ENCODE assay signal across 27 cellular contexts in the genomic region with DNA sequence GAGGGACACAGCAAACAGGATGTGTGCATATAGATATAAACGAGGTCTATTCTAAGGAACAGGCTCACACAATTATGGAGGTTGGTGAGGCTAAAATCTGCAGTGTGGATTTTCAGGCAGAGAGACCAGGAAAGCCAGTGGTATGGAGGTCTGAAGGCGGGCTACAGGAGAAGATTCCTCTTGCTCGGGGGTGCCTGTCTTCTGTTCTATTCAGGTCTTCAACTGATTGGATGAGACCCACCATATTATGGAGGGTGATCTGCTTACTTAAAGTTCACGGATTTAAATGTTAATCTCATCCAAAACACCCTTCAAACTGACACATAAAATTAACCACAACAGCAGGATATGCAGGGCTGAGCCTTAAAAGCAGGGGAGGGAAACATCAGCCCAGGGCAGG.
DNase-seq lines count a peak whose midpoint lies in the region; ATAC-seq, FAIRE-seq and TF ChIP-seq lines count a peak whose summit lies in the region.
"Had no signal": no experiment of that assay in that cellular context is flagged by ENCODE, and none has a peak within 500 bp of the region (broad histone marks: within the 10 kb centered on the region; RNA-seq: fewer than 3 reads in every experiment).

No MANE protein-coding gene starts in this region.

- DNase-seq in H1 (ENCODE audit: low read depth in 1 of 2, low spot score in 2 of 2) (no peak), neuronal stem cell (ENCODE audit: low spot score) (no peak), ureter (ENCODE audit: low spot score) (peak; percentile 20), MCF 10A (ENCODE audit: unreplicated experiment) (no peak), PC-3 (no peak)
- DNase-seq: 8988T; ACHN; AML-193; CD4-positive, alpha-beta T cell; DMS 273 treated with DMSO at 0.1 percent for 48 hours; DMS79; EL; GDM1; GM23248; HFFc6 had no signal

- no peaks in the 10 kb centered on the region for H3K36me3 Mint-ChIP-seq in MCF 10A (ENCODE audit: insufficient read depth, unreplicated experiment)
- H3K36me3 Mint-ChIP-seq: CD14-positive monocyte had no signal

- H4K8ac ChIP-seq in H1 (ENCODE audit: extremely low read depth, insufficient read depth, low read length) (no peak overlapping the region), neuronal stem cell (ENCODE audit: low read depth, low read length) (no peak overlapping the region)

- TF ChIP-seq RAD21 in H1 (IDR thresholded peaks at IDR 0.05 in 1 of 2, conservative IDR thresholded peaks at IDR 0.05 in 1 of 2; ENCODE audit: low read depth in 2 of 2, low read length in 2 of 2), result no peak

- BruUV-seq in MCF 10A (replicated peaks; lab: Mats Ljungman, UMichigan), result no TSS peak
- BruUV-seq in PC-3 (replicated peaks; lab: Mats Ljungman, UMichigan), result no TSS peak

- no peak overlapping the region for H4K91ac ChIP-seq in H1 (replicated peaks; ENCODE audit: insufficient read length, low read length)
- H4K91ac ChIP-seq in neuronal stem cell (ENCODE audit: low read depth, low read length, poor library complexity), result no peak overlapping the region

- H3K4me2 ChIP-seq in H1 (ENCODE audit: insufficient read depth in 1 of 2, low read depth in 2 of 2, low read length in 2 of 2) (no peak overlapping the region), neuronal stem cell (ENCODE audit: insufficient read depth, low read length, poor library complexity, severe bottlenecking) (no peak overlapping the region), PC-3 (ENCODE audit: low read length) (no peak overlapping the region)
- H3K4me2 ChIP-seq: A549; BLaER1 treated with 17β-estradiol and CSF1 and Interleukin-3, amounts not matched to agents 10 nM and 100 nM had no signal

- no peak overlapping the region for H3K4ac ChIP-seq in H1 (replicated peaks; ENCODE audit: insufficient read length, low read depth, low read length)
- H3K4ac ChIP-seq in neuronal stem cell (ENCODE audit: low read length), result no peak overlapping the region

- POLR2A ChIA-PET in HEK293 (lab: Yijun Ruan, JAX) (no interaction called here), H1 (lab: Charles Lee; ENCODE audit: partially characterized antibody) (interaction anchor here (0.6 kb wide), 1 partner anchor 910 kb away, joined by 3 read pairs; no protein-coding TSS in a partner anchor), MCF 10A (lab: Yijun Ruan, JAX) (no interaction called here), PC-3 (lab: Charles Lee; ENCODE audit: unreplicated experiment) (no interaction called here)

- intact Hi-C loops in MCF 10A (cut with micrococcal nuclease), result no loop called here
- intact Hi-C loops in PC-3 (cut with micrococcal nuclease), result no loop called here

- H2AFZ ChIP-seq in H1 (ENCODE audit: low read length), result no peak overlapping the region
- H2AFZ ChIP-seq in neuronal stem cell (ENCODE audit: low read length), result no peak overlapping the region
- H2AFZ ChIP-seq in PC-3 (ENCODE audit: low read length), result no peak overlapping the region
- H2AFZ ChIP-seq: GM23248 had no signal

- no peaks in the 10 kb centered on the region for H3F3A ChIP-seq in PC-3 (ENCODE audit: low read length, unreplicated experiment)

- no peak overlapping the region for H4K5ac ChIP-seq in H1 (ENCODE audit: insufficient read length, low read depth, low read length)

- H3K27me3 ChIP-seq in H1 (replicated peaks in 1 of 4; ENCODE audit: control insufficient read depth in 3 of 4, extremely low read depth in 1 of 4, insufficient read depth in 3 of 4, low read length in 3 of 4), result peaks cover 0 to 5% (median 0%) of the 10 kb centered on the region in 4 experiments; a peak in 2 of 7 replicates
- H3K27me3 ChIP-seq in neuronal stem cell (ENCODE audit: control insufficient read depth in 3 of 3, insufficient read depth in 3 of 3, low read depth in 1 of 3, low read length in 3 of 3), result peaks cover 0 to 48% (median 3%) of the 10 kb centered on the region in 3 experiments
- H3K27me3 ChIP-seq in PC-3 (ENCODE audit: low read length), result peaks cover 80% of the 10 kb centered on the region
- H3K27me3 ChIP-seq: BE2C had no signal

- peaks cover 95% of the 10 kb centered on the region for H3K27me3 Mint-ChIP-seq in MCF 10A (ENCODE audit: insufficient read depth, unreplicated experiment)

- H4K20me1 ChIP-seq in H1 (replicated peaks in 1 of 2; ENCODE audit: control insufficient read depth in 1 of 2, insufficient read depth in 2 of 2, low read length in 2 of 2) (no peaks in the 10 kb centered on the region), PC-3 (ENCODE audit: low read length) (no peaks in the 10 kb centered on the region)

- TF ChIP-seq CTCF in HEK293 (tag by site-specific recombination; IDR thresholded peaks at IDR 0.05) (no peak), H1 (IDR thresholded peaks at IDR 0.05; ENCODE audit: control extremely low read depth in 1 of 3, insufficient read depth in 1 of 3, low read depth in 1 of 3, low read length in 3 of 3) (no peak), MCF 10A (IDR thresholded peaks at IDR 0.05; ENCODE audit: unreplicated experiment) (no peak), PC-3 (conservative IDR thresholded peaks at IDR 0.05; ENCODE audit: low read depth, low read length) (no peak)

- H3K9me3 ChIP-seq in HEK293 (ENCODE audit: control insufficient read depth, insufficient read depth, low read depth, low read length) (no peaks in the 10 kb centered on the region), H1 (ENCODE audit: insufficient read depth in 2 of 2, low read depth in 1 of 2, low read length in 1 of 2) (no peaks in the 10 kb centered on the region), neuronal stem cell (replicated peaks in 1 of 2; ENCODE audit: control insufficient read depth in 2 of 2, insufficient read depth in 1 of 2, low read depth in 1 of 2, low read length in 2 of 2) (no peaks in the 10 kb centered on the region), PC-3 (ENCODE audit: low read length) (no peaks in the 10 kb centered on the region)
- H3K9me3 ChIP-seq: A549; BE2C; BLaER1 treated with 17β-estradiol and CSF1 and Interleukin-3, amounts not matched to agents 10 nM and 100 nM had no signal

- H2BK20ac ChIP-seq in H1 (ENCODE audit: low read length), result no peak overlapping the region

- H3K56ac ChIP-seq in H1 (replicated peaks; ENCODE audit: insufficient read length, low read depth, low read length), result no peak overlapping the region

- H3K18ac ChIP-seq in H1 (ENCODE audit: extremely low read depth, low read length), result no peak overlapping the region
- no peak overlapping the region for H3K18ac ChIP-seq in neuronal stem cell (ENCODE audit: low read length)

- CTCF ChIA-PET in HEK293 (lab: Yijun Ruan, JAX), result no interaction called here
- CTCF ChIA-PET in H1 (lab: Charles Lee; ENCODE audit: partially characterized antibody), result no interaction called here
- CTCF ChIA-PET in MCF 10A (lab: Yijun Ruan, JAX), result no interaction called here
- CTCF ChIA-PET in PC-3 (lab: Charles Lee), result no interaction called here

- H2BK5ac ChIP-seq in H1 (ENCODE audit: low read depth, low read length) (no peak overlapping the region), neuronal stem cell (ENCODE audit: low read length) (no peak overlapping the region)

- TF ChIP-seq EP300 in H1 (IDR thresholded peaks at IDR 0.05; ENCODE audit: borderline replicate concordance in 1 of 2, low read depth in 2 of 2, low read length in 2 of 2), result no peak

- H3K4me3 ChIP-seq in HEK293 (ENCODE audit: low read depth, low read length) (no peak overlapping the region), H1 (ENCODE audit: extremely low read depth in 1 of 4, insufficient read depth in 2 of 4, low read depth in 3 of 4, low read length in 4 of 4) (no peak overlapping the region), neuronal stem cell (ENCODE audit: low read length in 2 of 2) (no peak overlapping the region), PC-3 (ENCODE audit: low read length) (no peak overlapping the region)
- H3K4me3 ChIP-seq: A549; BLaER1 treated with 17β-estradiol and CSF1 and Interleukin-3, amounts not matched to agents 10 nM and 100 nM; GM12878; GM23248 had no signal

- no peak overlapping the region for H3K23ac ChIP-seq in H1 (ENCODE audit: insufficient read length)
- H3K23ac ChIP-seq in neuronal stem cell (ENCODE audit: low read depth, low read length, poor library complexity), result no peak overlapping the region

- H3K79me2 ChIP-seq in H1 (ENCODE audit: control insufficient read depth in 1 of 2, insufficient read depth in 2 of 2, low read length in 2 of 2) (no peaks in the 10 kb centered on the region), PC-3 (ENCODE audit: low read length) (no peaks in the 10 kb centered on the region)

- no peak overlapping the region for H2BK120ac ChIP-seq in H1 (replicated peaks; ENCODE audit: low read depth, low read length)
- H2BK120ac ChIP-seq in neuronal stem cell (ENCODE audit: low read depth, low read length), result no peak overlapping the region

- H3K9ac ChIP-seq in H1 (replicated peaks in 1 of 4; ENCODE audit: extremely low read depth in 1 of 4, low read depth in 3 of 4, low read length in 3 of 4) (no peak overlapping the region), neuronal stem cell (ENCODE audit: low read depth, low read length, poor library complexity) (no peak overlapping the region), PC-3 (ENCODE audit: low read length) (no peak overlapping the region)
- H3K9ac ChIP-seq: BLaER1 treated with 17β-estradiol and CSF1 and Interleukin-3, amounts not matched to agents 10 nM and 100 nM; GM23248 had no signal

- H3K79me1 ChIP-seq in H1 (ENCODE audit: low read depth, low read length) (no peaks in the 10 kb centered on the region), neuronal stem cell (ENCODE audit: low read depth, low read length) (no peaks in the 10 kb centered on the region)

- H3K4me1 Mint-ChIP-seq in MCF 10A (ENCODE audit: insufficient read depth, unreplicated experiment), result no peaks in the 10 kb centered on the region
- H3K4me1 Mint-ChIP-seq: CD14-positive monocyte; CD8-positive, alpha-beta memory T cell had no signal

- H3K4me1 ChIP-seq in HEK293 (ENCODE audit: control insufficient read depth, insufficient read depth, low read length) (no peaks in the 10 kb centered on the region), H1 (replicated peaks in 1 of 4; ENCODE audit: control insufficient read depth in 3 of 4, insufficient read depth in 4 of 4, low read length in 3 of 4) (peaks cover 0 to 15% (median 6%) of the 10 kb centered on the region in 4 experiments; a peak in 4 of 7 replicates), neuronal stem cell (ENCODE audit: control insufficient read depth in 2 of 2, insufficient read depth in 1 of 2, low read depth in 1 of 2, low read length in 2 of 2) (peaks cover 0 to 5% of the 10 kb centered on the region in 2 donors), PC-3 (ENCODE audit: insufficient read depth, low read length) (no peaks in the 10 kb centered on the region)
- H3K4me1 ChIP-seq: A549 had no signal

- 0 out of 2 replicates have a peak overlapping the region, but pooled peaks have one; percentile 46 for H2BK15ac ChIP-seq in H1 (ENCODE audit: low read length)
- no peak overlapping the region for H2BK15ac ChIP-seq in neuronal stem cell (ENCODE audit: low read length)

- H2AK5ac ChIP-seq in H1 (ENCODE audit: low read depth, low read length) (no peak overlapping the region), neuronal stem cell (ENCODE audit: low read depth, low read length) (peak overlapping the region; percentile 2)

- WGBS in H1 (ENCODE audit: extremely low coverage in 1 of 2, insufficient coverage in 1 of 2, insufficient read length in 1 of 2, insufficient replicate concordance in 2 of 2, low coverage in 1 of 2, low lambda C conversion rate in 2 of 2, missing lambda C conversion rate in 1 of 2), 2 experiments, result 71% methylated on average over 4 of the region's 4 CpGs; no CpG with 5 or more reads in 1 of the 2 experiments
- WGBS in neuronal stem cell (ENCODE audit: extremely low coverage in 2 of 2, insufficient read length in 2 of 2, insufficient replicate concordance in 1 of 2), 2 donors, result no CpG with 5 or more reads among the region's 4 CpGs

- H3K9me2 ChIP-seq in PC-3 (replicated peaks; ENCODE audit: low read length), result no peaks in the 10 kb centered on the region

- H3K36me3 ChIP-seq in HEK293 (ENCODE audit: control insufficient read depth in 2 of 2, insufficient read depth in 1 of 2, low read length in 2 of 2) (no peaks in the 10 kb centered on the region), H1 (ENCODE audit: control insufficient read depth in 2 of 4, insufficient read depth in 4 of 4, low read length in 3 of 4) (no peaks in the 10 kb centered on the region), neuronal stem cell (replicated peaks in 1 of 2; ENCODE audit: control insufficient read depth in 2 of 2, insufficient read depth in 2 of 2, low read length in 2 of 2) (no peaks in the 10 kb centered on the region), PC-3 (ENCODE audit: low read depth, low read length) (no peaks in the 10 kb centered on the region)
- H3K36me3 ChIP-seq: BE2C; BLaER1 treated with 17β-estradiol and CSF1 and Interleukin-3, amounts not matched to agents 10 nM and 100 nM had no signal

- H3K4me3 Mint-ChIP-seq in MCF 10A (ENCODE audit: unreplicated experiment), result no peak overlapping the region
- H3K4me3 Mint-ChIP-seq: CD14-positive monocyte; CD4-positive, alpha-beta T cell; H9; HFFc6 had no signal

- no peak overlapping the region for H2BK12ac ChIP-seq in H1 (ENCODE audit: low read depth, low read length)
- H2BK12ac ChIP-seq in neuronal stem cell (ENCODE audit: low read length), result no peak overlapping the region

- no peak overlapping the region for H3K27ac Mint-ChIP-seq in MCF 10A (ENCODE audit: low read depth, unreplicated experiment)
- H3K27ac Mint-ChIP-seq: CD4-positive, alpha-beta T cell; CD8-positive, alpha-beta memory T cell; HFFc6 had no signal

- H3K27ac ChIP-seq in HEK293 (ENCODE audit: extremely low read depth, low read depth, low read length) (no peak overlapping the region), H1 (ENCODE audit: low read depth, low read length) (no peak overlapping the region), neuronal stem cell (replicated peaks; ENCODE audit: low read length) (no peak overlapping the region), PC-3 (ENCODE audit: low read length) (no peak overlapping the region)
- H3K27ac ChIP-seq: A549; BLaER1 treated with 17β-estradiol and CSF1 and Interleukin-3, amounts not matched to agents 10 nM and 100 nM; GM23248 had no signal

- no peak for TF ChIP-seq POLR2A in H1 (IDR thresholded peaks at IDR 0.05; ENCODE audit: control extremely low read depth in 1 of 2, low read depth in 2 of 2, low read length in 2 of 2)

- H3K23me2 ChIP-seq in H1 (ENCODE audit: low read depth, low read length), result no peaks in the 10 kb centered on the region; the same call in 1 of the 2 replicates

- H3K9me3 Mint-ChIP-seq in MCF 10A (ENCODE audit: unreplicated experiment), result no peaks in the 10 kb centered on the region
- H3K9me3 Mint-ChIP-seq: CD4-positive, alpha-beta T cell; H9 had no signal

- no peak for ATAC-seq in GM19452 (IDR thresholded peaks at IDR 0.05; ENCODE audit: unreplicated experiment)
- ATAC-seq in PC-3, result no peak
- ATAC-seq: A549, GM12878, HCT116 had no signal

- FAIRE-seq in H1 (lab: Jason Lieb, UNC), result no peak
- FAIRE-seq: A549, D721Med, GM12878, GM19239 had no signal

- H3K14ac ChIP-seq in H1 (ENCODE audit: insufficient read length) (no peak overlapping the region), neuronal stem cell (ENCODE audit: low read length) (no peak overlapping the region)
